Comparison of ENCODE assay signal across 17 cellular contexts in genomic region chr11:117930208-117930570, GRCh38. TPM values are rescaled to one million over a fixed set of nuclear protein-coding genes. Genes with fewer than 3 reads are reported as not detected.
DNase-seq lines count a peak whose midpoint lies in the region; ATAC-seq and TF ChIP-seq lines count a peak whose summit lies in the region.
"Had no signal": no experiment of that assay in that cellular context is flagged by ENCODE, and none has a peak within 500 bp of the region (broad histone marks: within the 10 kb centered on the region; RNA-seq: fewer than 3 reads in every experiment).

No MANE protein-coding gene starts in this region.

- no peaks in the 10 kb centered on the region; the same call in 1 of the 2 replicates for H3F3A ChIP-seq in DOHH2 (ENCODE audit: control insufficient read depth, insufficient read depth)

- 0 out of 2 replicates have a peak overlapping the region, but pooled peaks have one; percentile 3 for H3K4me3 ChIP-seq in DOHH2 (ENCODE audit: low read length)
- H3K4me3 ChIP-seq: SJSA1 had no signal

- no peak for TF ChIP-seq CTCF in CD4-positive, alpha-beta T cell (IDR thresholded peaks at IDR 0.05)
- no peak for TF ChIP-seq CTCF in DOHH2 (IDR thresholded peaks at IDR 0.05; ENCODE audit: low read depth, low read length, poor library complexity, severe bottlenecking)

- H3K27me3 ChIP-seq in CD4-positive, alpha-beta T cell (ENCODE audit: control insufficient read depth, insufficient read depth, low read length): no peaks in the 10 kb centered on the region
- H3K27me3 ChIP-seq in DOHH2 (ENCODE audit: control insufficient read depth, low read length): no peaks in the 10 kb centered on the region
- H3K27me3 ChIP-seq: SJSA1 had no signal

- ATAC-seq in CD4-positive, alpha-beta T cell (ENCODE audit: poor library complexity): no peak
- no peak for ATAC-seq in activated T-helper 17 cell treated with anti-CD3 and anti-CD28 coated beads, Interleukin-2, amount 50 U/mL, for 72 hours (replicated peaks)
- no peak for ATAC-seq in naive thymus-derived CD8-positive, alpha-beta T cell
- ATAC-seq in GM18505 (IDR thresholded peaks at IDR 0.05; ENCODE audit: unreplicated experiment): no peak

- no peaks in the 10 kb centered on the region for H3K9me2 ChIP-seq in DOHH2 (replicated peaks; ENCODE audit: control insufficient read depth, low read length)

- H3K36me3 ChIP-seq in DOHH2 (ENCODE audit: control insufficient read depth, low read length): no peaks in the 10 kb centered on the region
- H3K36me3 ChIP-seq: SJSA1 had no signal

- H3K27ac Mint-ChIP-seq in CD4-positive, alpha-beta T cell: peak overlapping the region; percentile 29
- peak overlapping the region; percentile 84 for H3K27ac Mint-ChIP-seq in activated T-helper 17 cell treated with anti-CD3 and anti-CD28 coated beads, Interleukin-2, amount 50 U/mL, for 72 hours
- H3K27ac Mint-ChIP-seq in naive thymus-derived CD8-positive, alpha-beta T cell: peak overlapping the region; percentile 60 to 93 (median 84)

- no peaks in the 10 kb centered on the region for H4K20me1 ChIP-seq in DOHH2 (ENCODE audit: control insufficient read depth, insufficient read depth, low read depth, low read length)

- H3K36me3 Mint-ChIP-seq in CD4-positive, alpha-beta T cell (ENCODE audit: low read depth): no peaks in the 10 kb centered on the region
- no peaks in the 10 kb centered on the region for H3K36me3 Mint-ChIP-seq in activated T-helper 17 cell treated with anti-CD3 and anti-CD28 coated beads, Interleukin-2, amount 50 U/mL, for 72 hours (ENCODE audit: low read depth)
- H3K36me3 Mint-ChIP-seq in naive thymus-derived CD8-positive, alpha-beta T cell: no peaks in the 10 kb centered on the region

- POLR2A ChIA-PET in CD4-positive, alpha-beta T cell (lab: Charles Lee): interaction anchor here (0.6 to 1.5 kb wide), 3 partner anchors 12 to 90 kb away, joined by 3 read pairs; no protein-coding TSS in a partner anchor
- POLR2A ChIA-PET in naive thymus-derived CD8-positive, alpha-beta T cell (lab: Charles Lee): interaction anchor here (1.3 to 2.5 kb wide), 2 partner anchors 21 to 102 kb away, joined by 3 to 9 read pairs; no protein-coding TSS in a partner anchor

- no peaks in the 10 kb centered on the region for H3K27me3 Mint-ChIP-seq in CD4-positive, alpha-beta T cell
- no peaks in the 10 kb centered on the region for H3K27me3 Mint-ChIP-seq in activated T-helper 17 cell treated with anti-CD3 and anti-CD28 coated beads, Interleukin-2, amount 50 U/mL, for 72 hours
- no peaks in the 10 kb centered on the region for H3K27me3 Mint-ChIP-seq in naive thymus-derived CD8-positive, alpha-beta T cell
- H3K27me3 Mint-ChIP-seq: IgD-negative memory B cell had no signal

- no peak for TF ChIP-seq POLR2A in GM18505 (IDR thresholded peaks at IDR 0.05; ENCODE audit: borderline replicate concordance, extremely low read depth, insufficient read depth, insufficient read length)

- H3K9me3 ChIP-seq in CD4-positive, alpha-beta T cell (ENCODE audit: control insufficient read depth, low read length): no peaks in the 10 kb centered on the region
- no peaks in the 10 kb centered on the region for H3K9me3 ChIP-seq in DOHH2 (ENCODE audit: control insufficient read depth, insufficient read depth, low read length)
- H3K9me3 ChIP-seq: SJSA1 had no signal

- CTCF ChIA-PET in CD4-positive, alpha-beta T cell (lab: Charles Lee): interaction anchor here (0.9 kb wide), 1 partner anchor 16 kb away, joined by 3 read pairs; no protein-coding TSS in a partner anchor

- peaks cover 59% of the 10 kb centered on the region for H3K4me1 Mint-ChIP-seq in CD4-positive, alpha-beta T cell (ENCODE audit: low read depth)
- peaks cover 42% of the 10 kb centered on the region for H3K4me1 Mint-ChIP-seq in activated T-helper 17 cell treated with anti-CD3 and anti-CD28 coated beads, Interleukin-2, amount 50 U/mL, for 72 hours
- H3K4me1 Mint-ChIP-seq in naive thymus-derived CD8-positive, alpha-beta T cell: peaks cover 41 to 68% (median 63%) of the 10 kb centered on the region in 4 donors

- H3K9me3 Mint-ChIP-seq in CD4-positive, alpha-beta T cell: no peaks in the 10 kb centered on the region
- H3K9me3 Mint-ChIP-seq in activated T-helper 17 cell treated with anti-CD3 and anti-CD28 coated beads, Interleukin-2, amount 50 U/mL, for 72 hours: no peaks in the 10 kb centered on the region
- no peaks in the 10 kb centered on the region for H3K9me3 Mint-ChIP-seq in naive thymus-derived CD8-positive, alpha-beta T cell
- H3K9me3 Mint-ChIP-seq: IgD-negative memory B cell had no signal

- no peaks in the 10 kb centered on the region for H3K79me2 ChIP-seq in DOHH2 (ENCODE audit: control insufficient read depth, low read length)

- peak overlapping the region; percentile 58 for H3K4me3 Mint-ChIP-seq in CD4-positive, alpha-beta T cell
- H3K4me3 Mint-ChIP-seq in activated T-helper 17 cell treated with anti-CD3 and anti-CD28 coated beads, Interleukin-2, amount 50 U/mL, for 72 hours: peak overlapping the region; percentile 66
- H3K4me3 Mint-ChIP-seq in naive thymus-derived CD8-positive, alpha-beta T cell: peak overlapping the region; percentile 13 to 82 (median 71)
- H3K4me3 Mint-ChIP-seq: IgD-negative memory B cell had no signal

- intact Hi-C loops in CD4-positive, alpha-beta T cell (cut with DNase I, micrococcal nuclease): no loop called here
- intact Hi-C loops in head of caudate nucleus (cut with DNase I): no loop called here

- H3K4me1 ChIP-seq in DOHH2 (ENCODE audit: control insufficient read depth, low read length): peaks cover 52% of the 10 kb centered on the region
- H3K4me1 ChIP-seq: SJSA1 had no signal

- no peak for DNase-seq in CD4-positive, alpha-beta T cell
- peak in 1 of 10 donors; percentile 26 for DNase-seq in naive thymus-derived CD8-positive, alpha-beta T cell
- no peak for DNase-seq in activated CD4-positive, CD25-positive, alpha-beta regulatory T cell (lab: John Stamatoyannopoulos, UW)
- no peak for DNase-seq in head of caudate nucleus
- DNase-seq: anterior cingulate cortex; C1 segment of cervical spinal cord; cortex of kidney; erythroblast; NCI-H1105; NCI-H345; stimulated activated naive CD4-positive, alpha-beta T cell treated with Interleukin-2 at 50 U/mL for 16 hours had no signal

- H3K27ac ChIP-seq in CD4-positive, alpha-beta T cell (ENCODE audit: low read depth, low read length): no peak overlapping the region
- H3K27ac ChIP-seq in DOHH2 (ENCODE audit: low read depth, low read length): no peak overlapping the region
- H3K27ac ChIP-seq: SJSA1 had no signal

- H3K4me2 ChIP-seq in DOHH2 (ENCODE audit: low read length): peak overlapping the region; percentile 43

RNA-seq across cellular contexts. Expression of gene TMPRSS13, which starts 1.0 kb away (rescaled TPM):
- 1 to 10 TPM in 1 of 2 experiments, under 1 TPM in 1; 0.99 to 1.4 TPM for total RNA-seq in CD4-positive, alpha-beta T cell
- total RNA-seq in activated T-helper 17 cell treated with anti-CD3 and anti-CD28 coated beads, Interleukin-2, amount 50 U/mL, for 72 hours: 1 to 10 TPM in 1 of 2 donors, under 1 TPM in 1; 0.61 to 2.1 TPM
- 1 to 10 TPM; 4.8 to 9.2 TPM for total RNA-seq in naive thymus-derived CD8-positive, alpha-beta T cell
- 1 to 10 TPM in 2 of 3 donors, under 1 TPM in 1; 0.05 to 1.5 (median 1.0) TPM for polyA plus RNA-seq in naive thymus-derived CD8-positive, alpha-beta T cell
- total RNA-seq: osteocyte, SJSA1 had no signal

RNA-seq across cellular contexts. Expression of gene FXYD6, which starts 53.7 kb away (rescaled TPM):
- not detected for total RNA-seq in CD4-positive, alpha-beta T cell
- total RNA-seq in activated T-helper 17 cell treated with anti-CD3 and anti-CD28 coated beads, Interleukin-2, amount 50 U/mL, for 72 hours: under 1 TPM in 1 of 2 donors, not detected in 1; 0.19 TPM
- not detected for total RNA-seq in naive thymus-derived CD8-positive, alpha-beta T cell
- not detected for polyA plus RNA-seq in naive thymus-derived CD8-positive, alpha-beta T cell
- polyA plus RNA-seq: IgD-negative memory B cell had no signal

RNA-seq across cellular contexts. Expression of gene IL10RA, which starts 56.0 kb away (rescaled TPM):
- 100 to 1,000 TPM; 193 to 203 TPM for total RNA-seq in CD4-positive, alpha-beta T cell
- total RNA-seq in activated T-helper 17 cell treated with anti-CD3 and anti-CD28 coated beads, Interleukin-2, amount 50 U/mL, for 72 hours: 100 to 1,000 TPM in 1 of 2 donors, 10 to 100 TPM in 1; 63.0 to 108 TPM
- 100 to 1,000 TPM; 205 to 217 TPM for total RNA-seq in naive thymus-derived CD8-positive, alpha-beta T cell
- polyA plus RNA-seq in naive thymus-derived CD8-positive, alpha-beta T cell: 100 to 1,000 TPM in 2 of 3 donors, 10 to 100 TPM in 1; 99.2 to 185 (median 147) TPM
- total RNA-seq: osteocyte, SJSA1 had no signal

Comparison
In these comparisons a context has a peak if more than half of its experiments do, and no peak if none do; other contexts are left out.
1. H3K27ac Mint-ChIP-seq: peak in every context shown above with its lines; median percentile 84 in activated T-helper 17 cell treated with anti-CD3 and anti-CD28 coated beads, Interleukin-2, amount 50 U/mL, for 72 hours; 84 in naive thymus-derived CD8-positive, alpha-beta T cell; 29 in CD4-positive, alpha-beta T cell.